Comparison of ENCODE assay signal across 10 cellular contexts in genomic region chr13:91247768-91248167, GRCh38.
DNase-seq lines count a peak whose midpoint lies in the region; ATAC-seq, FAIRE-seq and TF ChIP-seq lines count a peak whose summit lies in the region.
"Had no signal": no experiment of that assay in that cellular context is flagged by ENCODE, and none has a peak within 500 bp of the region (broad histone marks: within the 10 kb centered on the region; RNA-seq: fewer than 3 reads in every experiment).

No MANE protein-coding gene starts in this region.

- POLR2A ChIA-PET in PC-3 (lab: Charles Lee; ENCODE audit: unreplicated experiment) (no interaction called here), endothelial cell of umbilical vein (lab: Charles Lee) (no interaction called here)

- H2AFZ ChIP-seq in PC-3 (ENCODE audit: low read length): no peak overlapping the region
- no peak overlapping the region for H2AFZ ChIP-seq in endothelial cell of umbilical vein (ENCODE audit: low read depth, low read length)

- H3F3A ChIP-seq in PC-3 (ENCODE audit: low read length, unreplicated experiment): no peaks in the 10 kb centered on the region

- TF ChIP-seq CTCF in PC-3 (conservative IDR thresholded peaks at IDR 0.05; ENCODE audit: low read depth, low read length) (peak; percentile 52), endothelial cell of umbilical vein (IDR thresholded peaks at IDR 0.05; ENCODE audit: extremely low read depth in 1 of 2, insufficient read depth in 1 of 2, low read depth in 1 of 2, low read length in 2 of 2) (peak in 1 of 2 donors; percentile 4), upper lobe of right lung (IDR thresholded peaks at IDR 0.05) (peak; percentile 37)

- no peaks in the 10 kb centered on the region for H3K4me1 ChIP-seq in PC-3 (ENCODE audit: insufficient read depth, low read length)
- no peaks in the 10 kb centered on the region for H3K4me1 ChIP-seq in endothelial cell of umbilical vein (ENCODE audit: control insufficient read depth, extremely low read depth, insufficient read depth, low read length)
- H3K4me1 ChIP-seq in upper lobe of right lung: no peaks in the 10 kb centered on the region

- BruUV-seq in PC-3 (replicated peaks; lab: Mats Ljungman, UMichigan) (no TSS peak), endothelial cell of umbilical vein (replicated peaks; lab: Mats Ljungman, UMichigan) (no TSS peak)

- H3K4me3 ChIP-seq in PC-3 (ENCODE audit: low read length): no peak overlapping the region
- no peak overlapping the region for H3K4me3 ChIP-seq in endothelial cell of umbilical vein (replicated peaks in 1 of 3; ENCODE audit: insufficient read depth in 1 of 3, low read depth in 1 of 3, low read length in 3 of 3)
- H3K4me3 ChIP-seq in upper lobe of right lung: no peak overlapping the region

- H3K4me2 ChIP-seq in PC-3 (ENCODE audit: low read length): no peak overlapping the region
- H3K4me2 ChIP-seq in endothelial cell of umbilical vein (ENCODE audit: insufficient read depth, low read length): no peak overlapping the region

- H4K20me1 ChIP-seq in PC-3 (ENCODE audit: low read length) (no peaks in the 10 kb centered on the region), endothelial cell of umbilical vein (replicated peaks; ENCODE audit: control insufficient read depth, extremely low read depth, insufficient read depth, low read length) (no peaks in the 10 kb centered on the region)

- dilution Hi-C loops in endothelial cell of umbilical vein (cut with MboI; ENCODE audit: extremely low pct_ligation_motif_present, low sequenced_read_pairs): no loop called here

- FAIRE-seq in endothelial cell of umbilical vein (lab: Jason Lieb, UNC): no peak

- intact Hi-C loops in PC-3 (cut with micrococcal nuclease): loop anchor here (1.0 kb wide), 2 partner anchors 113 to 169 kb away; no protein-coding TSS in a partner anchor
- intact Hi-C loops in endothelial cell of umbilical vein (cut with micrococcal nuclease): loop anchor here (1.0 kb wide), 2 partner anchors 113 to 169 kb away; no protein-coding TSS in a partner anchor
- intact Hi-C loops in upper lobe of right lung (cut with DNase I): no loop called here

- CTCF ChIA-PET in PC-3 (lab: Charles Lee) (interaction anchor here (0.5 to 1.0 kb wide), 2 partner anchors 86 to 170 kb away, joined by 3 to 7 read pairs; no protein-coding TSS in a partner anchor), endothelial cell of umbilical vein (lab: Charles Lee) (interaction anchor here (0.6 to 4.2 kb wide), 17 partner anchors 9 to 170 kb away, joined by 3 to 47 read pairs (median 4); no protein-coding TSS in a partner anchor)

- H3K36me3 ChIP-seq in PC-3 (ENCODE audit: low read depth, low read length) (no peaks in the 10 kb centered on the region), endothelial cell of umbilical vein (ENCODE audit: control insufficient read depth in 2 of 2, extremely low read depth in 1 of 2, insufficient read depth in 2 of 2, low read length in 2 of 2) (no peaks in the 10 kb centered on the region), upper lobe of right lung (no peaks in the 10 kb centered on the region)

- H3K9me3 ChIP-seq in PC-3 (ENCODE audit: low read length): no peaks in the 10 kb centered on the region
- no peaks in the 10 kb centered on the region for H3K9me3 ChIP-seq in endothelial cell of umbilical vein (replicated peaks; ENCODE audit: control insufficient read depth, insufficient read depth, low read length)
- no peaks in the 10 kb centered on the region for H3K9me3 ChIP-seq in upper lobe of right lung

- no peaks in the 10 kb centered on the region for H3K9me2 ChIP-seq in PC-3 (replicated peaks; ENCODE audit: low read length)

- H3K27me3 ChIP-seq in PC-3 (ENCODE audit: low read length): peaks cover 28% of the 10 kb centered on the region
- peaks cover 0 to 4% of the 10 kb centered on the region in 2 experiments for H3K27me3 ChIP-seq in endothelial cell of umbilical vein (ENCODE audit: control insufficient read depth in 2 of 2, insufficient read depth in 2 of 2, low read length in 2 of 2)
- no peaks in the 10 kb centered on the region for H3K27me3 ChIP-seq in upper lobe of right lung

- no peak overlapping the region for H3K27ac ChIP-seq in PC-3 (ENCODE audit: low read length)
- no peak overlapping the region for H3K27ac ChIP-seq in endothelial cell of umbilical vein (ENCODE audit: insufficient read depth, low read depth, low read length)
- H3K27ac ChIP-seq in upper lobe of right lung: no peak overlapping the region

- ATAC-seq in PC-3: no peak; the same call in 1 of the 2 replicates
- ATAC-seq in upper lobe of right lung: no peak
- ATAC-seq in GM18498 (IDR thresholded peaks at IDR 0.05; ENCODE audit: unreplicated experiment): no peak
- no peak for ATAC-seq in HG02623 (IDR thresholded peaks at IDR 0.05; ENCODE audit: unreplicated experiment)

- H3K9ac ChIP-seq in PC-3 (ENCODE audit: low read length) (no peak overlapping the region), endothelial cell of umbilical vein (replicated peaks; ENCODE audit: extremely low read depth, insufficient read depth, low read length) (no peak overlapping the region)

- TF ChIP-seq POLR2A in endothelial cell of umbilical vein (IDR thresholded peaks at IDR 0.05; ENCODE audit: low read depth, low read length): no peak

- H3K9me1 ChIP-seq in endothelial cell of umbilical vein (replicated peaks; ENCODE audit: control insufficient read depth, extremely low read depth, insufficient read depth, low read length): no peaks in the 10 kb centered on the region

- H3K79me2 ChIP-seq in PC-3 (ENCODE audit: low read length): no peaks in the 10 kb centered on the region
- no peaks in the 10 kb centered on the region for H3K79me2 ChIP-seq in endothelial cell of umbilical vein (ENCODE audit: control insufficient read depth, insufficient read depth, low read length)

- peak; percentile 4 for DNase-seq in SKM-1 treated with dmso at 0.1 percent for 144 hours (lab: John Stamatoyannopoulos, UW; ENCODE audit: unreplicated experiment)
- no peak for DNase-seq in SKM-1 (lab: John Stamatoyannopoulos, UW; ENCODE audit: unreplicated experiment)
- peak; percentile 23 for DNase-seq in PC-3
- peak; percentile 33 for DNase-seq in endothelial cell of umbilical vein (ENCODE audit: low read depth, low spot score)
- no peak for DNase-seq in upper lobe of right lung
- no peak for DNase-seq in NCI-H1436 treated with DMSO at 0.1 percent for 48 hours (lab: John Stamatoyannopoulos, UW)
- DNase-seq: NCI-H2029 treated with DMSO at 0.1 percent for 48 hours, substantia nigra had no signal

TF ChIP-seq in endothelial cell of umbilical vein, 7 proteins besides CTCF, POLR2A, EP300 and RAD21:
- TF ChIP-seq JUN (IDR thresholded peaks at IDR 0.05; ENCODE audit: borderline replicate concordance, insufficient read depth, insufficient read length, low read depth) (no peak), EZH2 (IDR thresholded peaks at IDR 0.05; ENCODE audit: borderline replicate concordance, low read depth, low read length, severe bottlenecking) (no peak), MYC (IDR thresholded peaks at IDR 0.05; ENCODE audit: low read depth, low read length) (no peak)

Comparison
In these comparisons a context has a peak if more than half of its experiments do, and no peak if none do; other contexts are left out.
1. DNase-seq: peak in SKM-1 treated with dmso at 0.1 percent for 144 hours (single experiment), PC-3 (single experiment) and endothelial cell of umbilical vein (single experiment); none in SKM-1 (single experiment), upper lobe of right lung (single experiment) and NCI-H1436 treated with DMSO at 0.1 percent for 48 hours (single experiment).